21 cellular contexts compared by ENCODE assay signal in the genomic region with DNA sequence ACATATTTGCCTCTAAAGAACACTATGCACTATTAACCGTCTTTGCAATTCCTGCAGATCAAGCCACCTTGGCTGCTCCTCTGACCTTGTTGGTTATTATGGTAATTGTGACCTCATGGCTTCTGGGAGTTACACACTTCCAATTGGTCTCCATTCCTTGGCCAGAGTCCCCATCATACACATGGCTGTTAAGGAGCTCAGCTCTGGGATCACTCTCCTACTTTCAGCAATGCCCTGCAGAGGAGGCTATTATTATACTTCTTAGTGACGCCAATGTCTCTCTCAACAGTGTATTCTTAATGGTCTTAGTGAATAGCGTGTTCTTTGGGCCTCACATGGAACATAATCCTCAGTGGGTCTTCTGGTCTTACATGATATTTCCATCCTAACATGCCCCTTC. TPM values are rescaled to one million over a fixed set of nuclear protein-coding genes. Genes with fewer than 3 reads are reported as not detected.
DNase-seq lines count a peak whose midpoint lies in the region; ATAC-seq and TF ChIP-seq lines count a peak whose summit lies in the region.
"Had no signal": no experiment of that assay in that cellular context is flagged by ENCODE, and none has a peak within 500 bp of the region (broad histone marks: within the 10 kb centered on the region; RNA-seq: fewer than 3 reads in every experiment).

No MANE protein-coding gene starts in this region.

- H3K9me3 ChIP-seq in right cardiac atrium (ENCODE audit: control insufficient read depth, low read length) = no peaks in the 10 kb centered on the region
- no peaks in the 10 kb centered on the region for H3K9me3 ChIP-seq in psoas muscle
- H3K9me3 ChIP-seq in body of pancreas = no peaks in the 10 kb centered on the region
- H3K9me3 ChIP-seq: A549, BE2C had no signal

- DNase-seq in Right ventricle myocardium superior (no peak), left cardiac atrium (no peak), left ventricle myocardium superior (no peak), right cardiac atrium (no peak), psoas muscle (no peak), hypothalamus (lab: John Stamatoyannopoulos, UW) (no peak), body of pancreas (no peak)
- DNase-seq: 8988T; ACHN; AML-193; BE2C; CD4-positive, alpha-beta T cell; CD8-positive, alpha-beta memory T cell; DMS 273 treated with DMSO at 0.1 percent for 48 hours; DMS79; GF-D8; GOT3; H7; HCEC 1CT had no signal

- H3K4me3 ChIP-seq in right cardiac atrium (ENCODE audit: low read length) = no peak overlapping the region
- no peak overlapping the region for H3K4me3 ChIP-seq in psoas muscle
- no peak overlapping the region for H3K4me3 ChIP-seq in body of pancreas
- H3K4me3 ChIP-seq: A549; BLaER1 treated with 17β-estradiol and CSF1 and Interleukin-3, amounts not matched to agents 10 nM and 100 nM had no signal

- intact Hi-C loops in Right ventricle myocardium superior (cut with DNase I) (no loop called here), left cardiac atrium (cut with DNase I) (no loop called here), left ventricle myocardium superior (cut with micrococcal nuclease) (no loop called here), right cardiac atrium (cut with DNase I) (no loop called here), psoas muscle (cut with DNase I) (no loop called here), body of pancreas (cut with DNase I) (no loop called here)

- 95% methylated on average over 3 of the region's 3 CpGs for whole genome bisulfite sequencing in right cardiac atrium
- WGBS in psoas muscle, 3 donors = 37 to 54% (median 38%) methylated on average over 3 of the region's 3 CpGs
- WGBS in body of pancreas, 2 donors = 98 to 100% methylated on average over 3 of the region's 3 CpGs

- TF ChIP-seq POLR2A in body of pancreas (IDR thresholded peaks at IDR 0.05) = no peak

- TF ChIP-seq CTCF in psoas muscle (IDR thresholded peaks at IDR 0.05) = no peak
- no peak for TF ChIP-seq CTCF in body of pancreas (IDR thresholded peaks at IDR 0.05)

- peak; percentile 74 for ATAC-seq in Right ventricle myocardium superior (ENCODE audit: poor library complexity)
- ATAC-seq in left cardiac atrium = no peak
- ATAC-seq in left ventricle myocardium superior = peak; percentile 91
- ATAC-seq in right cardiac atrium = no peak
- peak; percentile 81 to 96 (median 92) for ATAC-seq in psoas muscle
- no peak for ATAC-seq in body of pancreas
- ATAC-seq: A549 had no signal

- H3K27me3 ChIP-seq in right cardiac atrium (ENCODE audit: control insufficient read depth, insufficient read depth) = no peaks in the 10 kb centered on the region
- H3K27me3 ChIP-seq in psoas muscle (ENCODE audit: insufficient read depth in 3 of 3, low read length in 2 of 3) = no peaks in the 10 kb centered on the region
- no peaks in the 10 kb centered on the region for H3K27me3 ChIP-seq in body of pancreas
- H3K27me3 ChIP-seq: BE2C; BLaER1 treated with 17β-estradiol and CSF1 and Interleukin-3, amounts not matched to agents 10 nM and 100 nM had no signal

- no peaks in the 10 kb centered on the region for H3K4me1 ChIP-seq in right cardiac atrium (ENCODE audit: control insufficient read depth, insufficient read depth, low read length)
- no peaks in the 10 kb centered on the region for H3K4me1 ChIP-seq in psoas muscle
- H3K4me1 ChIP-seq in body of pancreas = peaks cover 4% of the 10 kb centered on the region
- H3K4me1 ChIP-seq: BE2C had no signal

- H3K27ac ChIP-seq in right cardiac atrium (ENCODE audit: low read length) = no peak overlapping the region
- H3K27ac ChIP-seq in psoas muscle = peak overlapping the region; percentile 46
- no peak overlapping the region for H3K27ac ChIP-seq in body of pancreas
- H3K27ac ChIP-seq: A549; BLaER1 treated with 17β-estradiol and CSF1 and Interleukin-3, amounts not matched to agents 10 nM and 100 nM had no signal

- H3K36me3 ChIP-seq in psoas muscle (ENCODE audit: insufficient read depth in 1 of 2, low read depth in 1 of 2) = peaks cover 0 to 9% of the 10 kb centered on the region in 2 donors
- H3K36me3 ChIP-seq in body of pancreas (replicated peaks in 1 of 2; ENCODE audit: insufficient read depth in 1 of 2, low read depth in 2 of 2) = no peaks in the 10 kb centered on the region
- H3K36me3 ChIP-seq: BE2C; BLaER1 treated with 17β-estradiol and CSF1 and Interleukin-3, amounts not matched to agents 10 nM and 100 nM had no signal

RNA-seq across cellular contexts. Expression of gene JAK1, which starts 10.0 kb away (rescaled TPM):
- total RNA-seq in Right ventricle myocardium superior (94.1 TPM), left cardiac atrium (10 to 100 TPM; 83.7 to 98.7 TPM), left ventricle myocardium superior (95.7 TPM), right cardiac atrium (100 to 1,000 TPM in 1 of 4 donors, 10 to 100 TPM in 3; 76.6 to 106 (median 88.0) TPM), psoas muscle (100 to 1,000 TPM; 101 to 137 (median 119) TPM), body of pancreas (100 to 1,000 TPM; 106 to 136 TPM)
- polyA plus RNA-seq in right cardiac atrium (33.1 TPM), psoas muscle (10 to 100 TPM; 33.7 to 80.3 (median 34.0) TPM)

Comparison
In these comparisons a context has a peak if more than half of its experiments do, and no peak if none do; other contexts are left out.
1. ATAC-seq: peak in Right ventricle myocardium superior (single experiment), left ventricle myocardium superior (single experiment) and psoas muscle (4 of 4); none in left cardiac atrium (0 of 2), right cardiac atrium (0 of 2) and body of pancreas (single experiment).